9 cellular contexts compared by ENCODE assay signal in the genomic region with DNA sequence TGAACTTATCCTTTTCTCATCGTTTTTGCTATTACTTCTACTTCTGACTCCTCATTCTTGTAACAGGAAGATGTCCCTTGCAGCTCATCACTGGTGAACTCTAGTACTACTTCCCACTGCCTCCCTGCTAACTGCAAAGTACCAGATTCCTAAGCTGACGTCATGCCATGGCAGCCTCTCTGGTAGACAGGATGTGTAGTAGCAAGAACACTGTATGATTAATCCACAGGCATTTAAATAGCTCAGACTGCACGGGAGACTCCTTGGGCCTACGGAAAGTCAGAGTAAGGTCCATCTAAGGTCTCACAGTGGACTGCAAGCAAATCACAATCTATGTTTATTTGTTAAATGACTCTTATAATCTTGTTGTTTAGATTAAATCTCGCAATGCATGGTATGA. TPM values are rescaled to one million over a fixed set of nuclear protein-coding genes. Genes with fewer than 3 reads are reported as not detected.
DNase-seq lines count a peak whose midpoint lies in the region; ATAC-seq and TF ChIP-seq lines count a peak whose summit lies in the region.
"Had no signal": no experiment of that assay in that cellular context is flagged by ENCODE, and none has a peak within 500 bp of the region (broad histone marks: within the 10 kb centered on the region; RNA-seq: fewer than 3 reads in every experiment).

No MANE protein-coding gene starts in this region.

- H3K36me3 ChIP-seq in A673 (ENCODE audit: insufficient read depth, low read length, poor library complexity, severe bottlenecking) (no peaks in the 10 kb centered on the region), esophagus squamous epithelium (no peaks in the 10 kb centered on the region), MM.1S (replicated peaks; ENCODE audit: insufficient read depth, low read length) (no peaks in the 10 kb centered on the region)
- H3K36me3 ChIP-seq: pancreas had no signal

- H3K9ac ChIP-seq in MM.1S (ENCODE audit: low read length), result no peak overlapping the region

- peaks cover 2% of the 10 kb centered on the region for H3K4me1 Mint-ChIP-seq in T-helper 2 cell treated with Interferon-gamma antibody and Interleukin-4, amounts not matched to agents 5 μg/mL and 100 μg/mL, for 36 hours (ENCODE audit: low read depth)

- no peaks in the 10 kb centered on the region for H3K9me3 ChIP-seq in A673 (ENCODE audit: low read depth, low read length, poor library complexity, severe bottlenecking)
- no peaks in the 10 kb centered on the region for H3K9me3 ChIP-seq in esophagus squamous epithelium
- H3K9me3 ChIP-seq in MM.1S (replicated peaks; ENCODE audit: insufficient read depth, low read length), result no peaks in the 10 kb centered on the region
- H3K9me3 ChIP-seq: pancreas had no signal

- BruUV-seq in A673 (replicated peaks; lab: Mats Ljungman, UMichigan), result no TSS peak

- no peak overlapping the region for H3K4me3 Mint-ChIP-seq in T-helper 2 cell treated with Interferon-gamma antibody and Interleukin-4, amounts not matched to agents 5 μg/mL and 100 μg/mL, for 36 hours

- H3K27ac ChIP-seq in A673 (ENCODE audit: low read depth, low read length, poor library complexity, severe bottlenecking) (no peak overlapping the region), esophagus squamous epithelium (no peak overlapping the region), MM.1S (ENCODE audit: low read length) (no peak overlapping the region)
- H3K27ac ChIP-seq: pancreas had no signal

- H3K27me3 ChIP-seq in A673 (replicated peaks; ENCODE audit: insufficient read depth, low read depth, low read length, poor library complexity) (no peaks in the 10 kb centered on the region), esophagus squamous epithelium (no peaks in the 10 kb centered on the region), MM.1S (replicated peaks; ENCODE audit: insufficient read depth, low read length) (no peaks in the 10 kb centered on the region)
- H3K27me3 ChIP-seq: pancreas had no signal

- TF ChIP-seq CTCF in A673 (conservative IDR thresholded peaks at IDR 0.05; ENCODE audit: low read depth, low read length) (no peak), cardiac fibroblast (IDR thresholded peaks at IDR 0.05; ENCODE audit: low read depth, low read length) (no peak), esophagus squamous epithelium (IDR thresholded peaks at IDR 0.05) (no peak), MM.1S (IDR thresholded peaks at IDR 0.05; ENCODE audit: low read length) (no peak)

- H3F3A ChIP-seq in MM.1S (ENCODE audit: insufficient read depth, low read length), result no peaks in the 10 kb centered on the region

- H3K36me3 Mint-ChIP-seq in T-helper 2 cell treated with Interferon-gamma antibody and Interleukin-4, amounts not matched to agents 5 μg/mL and 100 μg/mL, for 36 hours (ENCODE audit: low read depth), result no peaks in the 10 kb centered on the region

- H3K27ac Mint-ChIP-seq in T-helper 2 cell treated with Interferon-gamma antibody and Interleukin-4, amounts not matched to agents 5 μg/mL and 100 μg/mL, for 36 hours, result no peak overlapping the region

- no peak for TF ChIP-seq POLR2A in esophagus squamous epithelium (IDR thresholded peaks at IDR 0.05)

- POLR2A ChIA-PET in A673 (lab: Charles Lee; ENCODE audit: low non-redundant PET), result no interaction called here

- H3K4me1 ChIP-seq in A673 (ENCODE audit: insufficient read depth, low read length, poor library complexity, severe bottlenecking) (no peaks in the 10 kb centered on the region), esophagus squamous epithelium (peaks cover 0 to 5% (median 0%) of the 10 kb centered on the region in 3 donors), MM.1S (ENCODE audit: low read length) (no peaks in the 10 kb centered on the region)

- H3K4me3 ChIP-seq in A673 (ENCODE audit: low read depth, low read length, poor library complexity, severe bottlenecking) (no peak overlapping the region), cardiac fibroblast (replicated peaks in 1 of 2; ENCODE audit: low read depth in 2 of 2, low read length in 2 of 2) (no peak overlapping the region), esophagus squamous epithelium (no peak overlapping the region), MM.1S (ENCODE audit: low read length) (no peak overlapping the region)
- H3K4me3 ChIP-seq: pancreas had no signal

- H3K9me2 ChIP-seq in MM.1S (replicated peaks; ENCODE audit: insufficient read depth, low read length), result no peaks in the 10 kb centered on the region

- no peaks in the 10 kb centered on the region for H3K79me2 ChIP-seq in MM.1S (ENCODE audit: low read length)

- DNase-seq in A673 (ENCODE audit: low spot score) (peak; percentile 58), HS-5 (ENCODE audit: low read depth) (peak; percentile 79), cardiac fibroblast (ENCODE audit: low read depth in 2 of 2) (peak; percentile 94 to 97), left colon (peak; percentile 23 to 29), SIG-M5 treated with dmso at 0.1 percent for 504 hours (lab: John Stamatoyannopoulos, UW; ENCODE audit: unreplicated experiment) (no peak), esophagus squamous epithelium (lab: John Stamatoyannopoulos, UW) (no peak), MM.1S (no peak)
- DNase-seq in T-helper 2 cell treated with Interferon-gamma antibody and Interleukin-4, amounts not matched to agents 5 μg/mL and 100 μg/mL, for 36 hours (ENCODE audit: low spot score), result no peak
- DNase-seq: pancreas had no signal

- H3K4me2 ChIP-seq in MM.1S (ENCODE audit: low read depth, low read length), result no peak overlapping the region

- ATAC-seq in left colon, result no peak

- H2AFZ ChIP-seq in MM.1S (ENCODE audit: low read length), result no peak overlapping the region

- WGBS in esophagus squamous epithelium, 2 donors, result 33 to 41% methylated on average over 5 of the region's 5 CpGs

- no peaks in the 10 kb centered on the region for H3K9me3 Mint-ChIP-seq in T-helper 2 cell treated with Interferon-gamma antibody and Interleukin-4, amounts not matched to agents 5 μg/mL and 100 μg/mL, for 36 hours

- peaks cover 2% of the 10 kb centered on the region for H3K27me3 Mint-ChIP-seq in T-helper 2 cell treated with Interferon-gamma antibody and Interleukin-4, amounts not matched to agents 5 μg/mL and 100 μg/mL, for 36 hours (ENCODE audit: low read depth)

- intact Hi-C loops in A673 (cut with micrococcal nuclease; ENCODE audit: unreplicated experiment) (no loop called here), left colon (cut with DNase I, micrococcal nuclease) (no loop called here), esophagus squamous epithelium (cut with DNase I) (no loop called here)

- H4K20me1 ChIP-seq in MM.1S (ENCODE audit: insufficient read depth, low read length), result no peaks in the 10 kb centered on the region

- CTCF ChIA-PET in A673 (lab: Charles Lee), result no interaction called here

RNA-seq across cellular contexts. Expression of a gene that starts 43.5 kb away (rescaled TPM):
- 0.73 TPM in 1 of 2 replicates, not detected in the other for total RNA-seq in A673 (2021)
- total RNA-seq in left colon, result under 1 TPM; 0.43 to 0.45 TPM
- not detected for total RNA-seq in esophagus squamous epithelium

RNA-seq across cellular contexts. Expression of a gene that starts 43.6 kb away (rescaled TPM):
- total RNA-seq in A673 (2021) (12.3 and 12.9 TPM in 2 replicates), left colon (10 to 100 TPM; 11.0 to 13.6 TPM), esophagus squamous epithelium (10 to 100 TPM; 18.3 to 26.7 (median 25.3) TPM)

Comparison
In these comparisons a context has a peak if more than half of its experiments do, and no peak if none do; other contexts are left out.
1. DNase-seq: peak in A673 (single experiment), HS-5 (single experiment), cardiac fibroblast (2 of 2) and left colon (2 of 2); none in T-helper 2 cell treated with Interferon-gamma antibody and Interleukin-4, amounts not matched to agents 5 μg/mL and 100 μg/mL, for 36 hours (single experiment), SIG-M5 treated with dmso at 0.1 percent for 504 hours (single experiment), esophagus squamous epithelium (single experiment) and MM.1S (single experiment).